In the genomic region with DNA sequence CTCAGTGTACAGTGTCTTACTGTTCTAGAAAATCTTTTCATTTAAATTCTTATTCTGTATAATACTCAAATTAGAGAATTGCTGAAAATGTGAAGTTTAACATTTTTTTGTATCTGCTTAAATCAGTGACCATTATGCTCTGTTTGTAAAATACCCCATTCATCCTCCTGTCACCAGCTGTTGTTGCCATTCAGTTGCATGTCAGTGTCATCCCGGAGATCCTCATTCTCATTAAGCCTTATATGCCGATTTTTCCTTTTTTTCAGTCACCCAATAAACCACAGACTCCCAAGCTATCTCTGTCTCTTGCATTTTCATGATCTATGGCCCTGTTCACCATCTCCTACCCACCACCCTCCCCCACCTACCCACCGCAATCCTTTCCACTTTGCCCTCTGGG, we compare ENCODE assay signal across 1 cellular context.
TF ChIP-seq lines count a peak whose summit lies in the region.

No MANE protein-coding gene starts in this region.

TF ChIP-seq in HepG2, 621 proteins besides CTCF, POLR2A, EP300 and RAD21:
- TF ChIP-seq, protein P1, sequence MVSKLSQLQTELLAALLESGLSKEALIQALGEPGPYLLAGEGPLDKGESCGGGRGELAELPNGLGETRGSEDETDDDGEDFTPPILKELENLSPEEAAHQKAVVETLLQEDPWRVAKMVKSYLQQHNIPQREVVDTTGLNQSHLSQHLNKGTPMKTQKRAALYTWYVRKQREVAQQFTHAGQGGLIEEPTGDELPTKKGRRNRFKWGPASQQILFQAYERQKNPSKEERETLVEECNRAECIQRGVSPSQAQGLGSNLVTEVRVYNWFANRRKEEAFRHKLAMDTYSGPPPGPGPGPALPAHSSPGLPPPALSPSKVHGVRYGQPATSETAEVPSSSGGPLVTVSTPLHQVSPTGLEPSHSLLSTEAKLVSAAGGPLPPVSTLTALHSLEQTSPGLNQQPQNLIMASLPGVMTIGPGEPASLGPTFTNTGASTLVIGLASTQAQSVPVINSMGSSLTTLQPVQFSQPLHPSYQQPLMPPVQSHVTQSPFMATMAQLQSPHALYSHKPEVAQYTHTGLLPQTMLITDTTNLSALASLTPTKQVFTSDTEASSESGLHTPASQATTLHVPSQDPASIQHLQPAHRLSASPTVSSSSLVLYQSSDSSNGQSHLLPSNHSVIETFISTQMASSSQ (IDR thresholded peaks at IDR 0.05; ENCODE audit: low read depth), result 0 out of 2 replicates have a peak, but pooled peaks have one; percentile 16
- TF ChIP-seq, protein P1 (CRISPR knock-in tag; IDR thresholded peaks at IDR 0.05; ENCODE audit: borderline replicate concordance), result no peak
- TF ChIP-seq IKZF4 (CRISPR knock-in tag; IDR thresholded peaks at IDR 0.05; ENCODE audit: borderline replicate concordance, low read depth, not compliant biosample characterization), result no peak
